Comparison of ENCODE assay signal across 11 cellular contexts in genomic region chr3:189652042-189652441, GRCh38.
A peak's percentile ranks its signal among the peaks of the same experiment; 100 is the strongest.
DNase-seq lines count a peak whose midpoint lies in the region; ATAC-seq and TF ChIP-seq lines count a peak whose summit lies in the region.
"Had no signal": no experiment of that assay in that cellular context is flagged by ENCODE, and none has a peak within 500 bp of the region (broad histone marks: within the 10 kb centered on the region; RNA-seq: fewer than 3 reads in every experiment).

No MANE protein-coding gene starts in this region.

- no peak overlapping the region for H3K4me3 Mint-ChIP-seq in stimulated activated naive CD8-positive, alpha-beta T cell treated with anti-CD3 and anti-CD28 coated beads, Interleukin-15, amount 100 ng/mL, for 72 hours
- H3K4me3 Mint-ChIP-seq: activated T-helper 1 cell treated with anti-CD3 and anti-CD28 coated beads, Interleukin-12 subunit alpha, Interleukin-12 subunit beta, Interleukin-2, Interleukin-4 antibody, amounts not matched to agents 30 ng/mL and 10 ng/mL and 1 ng/mL, durations not matched to agents 14 hours and 24 hours and 36 hours; naive B cell had no signal

- TF ChIP-seq CTCF in OCI-LY3 (IDR thresholded peaks at IDR 0.05; ENCODE audit: low read depth, low read length): peak; percentile 49
- TF ChIP-seq CTCF in fibroblast of pulmonary artery (IDR thresholded peaks at IDR 0.05; ENCODE audit: low read length, missing control alignments): peak; percentile 76

- H3K79me2 ChIP-seq in OCI-LY3 (ENCODE audit: low read length): peaks cover 75% of the 10 kb centered on the region

- no peak overlapping the region for H3K27ac Mint-ChIP-seq in stimulated activated naive CD8-positive, alpha-beta T cell treated with anti-CD3 and anti-CD28 coated beads, Interleukin-15, amount 100 ng/mL, for 72 hours
- H3K27ac Mint-ChIP-seq: activated T-helper 1 cell treated with anti-CD3 and anti-CD28 coated beads, Interleukin-12 subunit alpha, Interleukin-12 subunit beta, Interleukin-2, Interleukin-4 antibody, amounts not matched to agents 30 ng/mL and 10 ng/mL and 1 ng/mL, durations not matched to agents 14 hours and 24 hours and 36 hours; naive B cell had no signal

- no peak overlapping the region for H3K4me2 ChIP-seq in OCI-LY3 (ENCODE audit: low read length)

- no peak overlapping the region for H3K27ac ChIP-seq in OCI-LY3 (ENCODE audit: low read length)

- DNase-seq in stimulated activated naive CD8-positive, alpha-beta T cell treated with anti-CD3 and anti-CD28 coated beads, Interleukin-15, Interleukin-2, amounts not matched to agents 100 U/mL and 50 U/mL, for 24 hours: peak; percentile 7
- no peak for DNase-seq in stimulated activated naive CD8-positive, alpha-beta T cell treated with anti-CD3 and anti-CD28 coated beads, Interleukin-15, amount 100 ng/mL, for 72 hours
- DNase-seq in fibroblast of pulmonary artery (ENCODE audit: low read depth) (peak; percentile 45), NCI-H2081 treated with DMSO at 0.1 percent for 48 hours (lab: John Stamatoyannopoulos, UW) (no peak)
- DNase-seq in activated CD8-positive, alpha-beta memory T cell treated with anti-CD3 and anti-CD28 coated beads, Interleukin-2, amount 50 U/mL, for 4 hours: no peak
- DNase-seq: DMS79, naive B cell had no signal

- H3K9ac ChIP-seq in OCI-LY3 (ENCODE audit: low read length): no peak overlapping the region

- no peaks in the 10 kb centered on the region for H3K4me1 Mint-ChIP-seq in stimulated activated naive CD8-positive, alpha-beta T cell treated with anti-CD3 and anti-CD28 coated beads, Interleukin-15, amount 100 ng/mL, for 72 hours
- H3K4me1 Mint-ChIP-seq: naive B cell had no signal

- H2AFZ ChIP-seq in OCI-LY3 (ENCODE audit: low read depth, low read length): no peak overlapping the region

- H3K9me3 ChIP-seq in OCI-LY3 (ENCODE audit: insufficient read depth, low read length): peaks cover 11% of the 10 kb centered on the region; the same call in 1 of the 2 replicates

- peaks cover 47% of the 10 kb centered on the region for H3K36me3 ChIP-seq in OCI-LY3 (replicated peaks; ENCODE audit: low read depth, low read length)

- H3K4me3 ChIP-seq in OCI-LY3 (ENCODE audit: low read length) (no peak overlapping the region), fibroblast of pulmonary artery (replicated peaks; ENCODE audit: low read depth, low read length) (no peak overlapping the region)

- H3K4me1 ChIP-seq in OCI-LY3 (ENCODE audit: low read length): peaks cover 23% of the 10 kb centered on the region

- no peak for ATAC-seq in stimulated activated naive CD8-positive, alpha-beta T cell treated with anti-CD3 and anti-CD28 coated beads, Interleukin-15, Interleukin-2, amounts not matched to agents 100 U/mL and 50 U/mL, for 24 hours
- no peak for ATAC-seq in stimulated activated naive CD8-positive, alpha-beta T cell treated with anti-CD3 and anti-CD28 coated beads, Interleukin-15, amount 100 ng/mL, for 72 hours
- ATAC-seq in GM18873 (IDR thresholded peaks at IDR 0.05; ENCODE audit: low FRiP score, unreplicated experiment): no peak
- ATAC-seq in GM19467 (IDR thresholded peaks at IDR 0.05; ENCODE audit: unreplicated experiment): no peak

- H3K27me3 Mint-ChIP-seq in stimulated activated naive CD8-positive, alpha-beta T cell treated with anti-CD3 and anti-CD28 coated beads, Interleukin-15, amount 100 ng/mL, for 72 hours: no peaks in the 10 kb centered on the region
- H3K27me3 Mint-ChIP-seq: naive B cell had no signal

- H3K27me3 ChIP-seq in OCI-LY3 (ENCODE audit: low read depth, low read length): no peaks in the 10 kb centered on the region

- H3K9me3 Mint-ChIP-seq in stimulated activated naive CD8-positive, alpha-beta T cell treated with anti-CD3 and anti-CD28 coated beads, Interleukin-15, amount 100 ng/mL, for 72 hours: peaks cover 22 to 31% of the 10 kb centered on the region in 2 donors

- H4K20me1 ChIP-seq in OCI-LY3 (ENCODE audit: insufficient read depth, low read length): 0 out of 2 replicates have a peak, but pooled peaks cover 8% of the 10 kb centered on the region

Comparison
In these comparisons a context has a peak if more than half of its experiments do, and no peak if none do; other contexts are left out.
1. DNase-seq: peak in stimulated activated naive CD8-positive, alpha-beta T cell treated with anti-CD3 and anti-CD28 coated beads, Interleukin-15, Interleukin-2, amounts not matched to agents 100 U/mL and 50 U/mL, for 24 hours (single experiment) and fibroblast of pulmonary artery (single experiment); none in stimulated activated naive CD8-positive, alpha-beta T cell treated with anti-CD3 and anti-CD28 coated beads, Interleukin-15, amount 100 ng/mL, for 72 hours (0 of 2), NCI-H2081 treated with DMSO at 0.1 percent for 48 hours (single experiment) and activated CD8-positive, alpha-beta memory T cell treated with anti-CD3 and anti-CD28 coated beads, Interleukin-2, amount 50 U/mL, for 4 hours (single experiment).